23 cellular contexts compared by ENCODE assay signal in genomic region chr16:84794626-84795025, GRCh38. TPM values are rescaled to one million over a fixed set of nuclear protein-coding genes. Genes with fewer than 3 reads are reported as not detected.
DNase-seq lines count a peak whose midpoint lies in the region; TF ChIP-seq lines count a peak whose summit lies in the region.
"Had no signal": no experiment of that assay in that cellular context is flagged by ENCODE, and none has a peak within 500 bp of the region (broad histone marks: within the 10 kb centered on the region; RNA-seq: fewer than 3 reads in every experiment).

No MANE protein-coding gene starts in this region.

- no peaks in the 10 kb centered on the region for H3K36me3 Mint-ChIP-seq in chondrocyte (ENCODE audit: low read depth)
- H3K36me3 Mint-ChIP-seq in nephron progenitor cell (ENCODE audit: low read depth), result peaks cover 3% of the 10 kb centered on the region
- H3K36me3 Mint-ChIP-seq: neural progenitor cell had no signal

- H3K4me1 Mint-ChIP-seq in chondrocyte (ENCODE audit: low read depth), result peaks cover 20% of the 10 kb centered on the region
- peaks cover 12% of the 10 kb centered on the region for H3K4me1 Mint-ChIP-seq in nephron progenitor cell
- H3K4me1 Mint-ChIP-seq: activated naive CD4-positive, alpha-beta T cell treated with anti-CD3 and anti-CD28 coated beads, Interleukin-2, amount 50 U/mL, for 24 hours had no signal

- intact Hi-C loops in esophagus squamous epithelium (cut with DNase I) (no loop called here), testis (cut with DNase I; ENCODE audit: low total_unique reads) (no loop called here)

- no peaks in the 10 kb centered on the region for H3K27me3 Mint-ChIP-seq in chondrocyte (ENCODE audit: low read depth)
- H3K27me3 Mint-ChIP-seq in nephron progenitor cell (ENCODE audit: low read depth, poor library complexity), result peaks cover 7% of the 10 kb centered on the region
- H3K27me3 Mint-ChIP-seq: activated naive CD4-positive, alpha-beta T cell treated with anti-CD3 and anti-CD28 coated beads, Interleukin-2, amount 50 U/mL, for 24 hours had no signal

- H3K9me3 Mint-ChIP-seq in chondrocyte (ENCODE audit: low read depth) (no peaks in the 10 kb centered on the region), nephron progenitor cell (peaks cover 11% of the 10 kb centered on the region)
- H3K9me3 Mint-ChIP-seq: activated naive CD4-positive, alpha-beta T cell treated with anti-CD3 and anti-CD28 coated beads, Interleukin-2, amount 50 U/mL, for 24 hours; activated T-helper 1 cell treated with anti-CD3 and anti-CD28 coated beads, Interleukin-12 subunit alpha, Interleukin-12 subunit beta, Interleukin-2, Interleukin-4 antibody, amounts not matched to agents 30 ng/mL and 10 ng/mL and 1 ng/mL, durations not matched to agents 14 hours and 24 hours and 36 hours; CD4-positive, CD25-positive, alpha-beta regulatory T cell; neural progenitor cell had no signal

- peak overlapping the region in 1 of 4 donors; percentile 44 for H3K4me3 ChIP-seq in esophagus squamous epithelium
- H3K4me3 ChIP-seq in testis, result no peak overlapping the region
- H3K4me3 ChIP-seq: neural progenitor cell had no signal

- H3K9me3 ChIP-seq in esophagus squamous epithelium, result no peaks in the 10 kb centered on the region
- no peaks in the 10 kb centered on the region for H3K9me3 ChIP-seq in testis
- H3K9me3 ChIP-seq: SK-N-SH had no signal

- TF ChIP-seq CTCF in chondrocyte (IDR thresholded peaks at IDR 0.05), result no peak
- no peak for TF ChIP-seq CTCF in esophagus squamous epithelium (IDR thresholded peaks at IDR 0.05)
- TF ChIP-seq CTCF in nephron progenitor cell (IDR thresholded peaks at IDR 0.05), result no peak
- no peak for TF ChIP-seq CTCF in testis (IDR thresholded peaks at IDR 0.05)

- WGBS in esophagus squamous epithelium, 2 donors, result 83% methylated on average over 10 to 11 of the region's 19 CpGs
- whole genome bisulfite sequencing in testis, 2 donors, result 53 to 57% methylated on average over 16 to 19 of the region's 19 CpGs

- DNase-seq in chondrocyte (ENCODE audit: low spot score) (peak; percentile 81), esophagus squamous epithelium (lab: John Stamatoyannopoulos, UW) (no peak), nephron progenitor cell (no peak), testis (peak; percentile 34), NK-92 (lab: John Stamatoyannopoulos, UW; ENCODE audit: unreplicated experiment) (no peak), NCI-H1436 (lab: John Stamatoyannopoulos, UW) (no peak), putamen (ENCODE audit: low spot score) (no peak)
- DNase-seq in stimulated activated CD4-positive, alpha-beta T cell treated with anti-CD3 and anti-CD28 coated beads, Interleukin-12 subunit alpha, Interleukin-12 subunit beta, amount 100 ng/mL, for 4 hours, result no peak
- DNase-seq: activated CD4-positive, alpha-beta T cell treated with anti-CD3 and anti-CD28 coated beads for 48 hours; CD4-positive, CD25-positive, alpha-beta regulatory T cell; cerebellar nuclear complex; effector memory CD4-positive, alpha-beta T cell; GDM1; midbrain; NCI-H1417; NCI-H510A; SK-N-SH; stimulated activated CD4-positive, alpha-beta T cell treated with anti-CD3 and anti-CD28 coated beads, Interleukin-15, amount 100 ng/mL, for 24 hours; stimulated activated CD8-positive, alpha-beta memory T cell treated with anti-CD3 and anti-CD28 coated beads, Interleukin-4, amount 100 ng/mL, for 48 hours; T-helper 2 cell had no signal

- peaks cover 0 to 15% (median 0%) of the 10 kb centered on the region in 3 donors for H3K4me1 ChIP-seq in esophagus squamous epithelium
- peaks cover 12% of the 10 kb centered on the region for H3K4me1 ChIP-seq in testis
- H3K4me1 ChIP-seq: neural progenitor cell had no signal

- H3K4me3 Mint-ChIP-seq in chondrocyte (ENCODE audit: unreplicated experiment), result no peak overlapping the region
- no peak overlapping the region for H3K4me3 Mint-ChIP-seq in nephron progenitor cell
- H3K4me3 Mint-ChIP-seq: activated naive CD4-positive, alpha-beta T cell treated with anti-CD3 and anti-CD28 coated beads, Interleukin-2, amount 50 U/mL, for 24 hours; activated T-helper 1 cell treated with anti-CD3 and anti-CD28 coated beads, Interleukin-12 subunit alpha, Interleukin-12 subunit beta, Interleukin-2, Interleukin-4 antibody, amounts not matched to agents 30 ng/mL and 10 ng/mL and 1 ng/mL, durations not matched to agents 14 hours and 24 hours and 36 hours; CD4-positive, CD25-positive, alpha-beta regulatory T cell; neural progenitor cell had no signal

- no peak for TF ChIP-seq POLR2A in esophagus squamous epithelium (IDR thresholded peaks at IDR 0.05)
- TF ChIP-seq POLR2A in testis (IDR thresholded peaks at IDR 0.05), result no peak

- H3K27ac Mint-ChIP-seq in chondrocyte (ENCODE audit: unreplicated experiment), result no peak overlapping the region
- peak overlapping the region; percentile 69 for H3K27ac Mint-ChIP-seq in nephron progenitor cell
- H3K27ac Mint-ChIP-seq: activated naive CD4-positive, alpha-beta T cell treated with anti-CD3 and anti-CD28 coated beads, Interleukin-2, amount 50 U/mL, for 24 hours; activated T-helper 1 cell treated with anti-CD3 and anti-CD28 coated beads, Interleukin-12 subunit alpha, Interleukin-12 subunit beta, Interleukin-2, Interleukin-4 antibody, amounts not matched to agents 30 ng/mL and 10 ng/mL and 1 ng/mL, durations not matched to agents 14 hours and 24 hours and 36 hours; CD4-positive, CD25-positive, alpha-beta regulatory T cell; neural progenitor cell had no signal

- H3K27me3 ChIP-seq in esophagus squamous epithelium (no peaks in the 10 kb centered on the region), testis (no peaks in the 10 kb centered on the region)
- H3K27me3 ChIP-seq: neural progenitor cell had no signal

- H3K27ac ChIP-seq in esophagus squamous epithelium (peak overlapping the region; percentile 65 to 88 (median 82)), testis (peak overlapping the region; percentile 52 to 71)
- H3K27ac ChIP-seq: neural progenitor cell had no signal

- no peaks in the 10 kb centered on the region for H3K36me3 ChIP-seq in esophagus squamous epithelium
- no peaks in the 10 kb centered on the region for H3K36me3 ChIP-seq in testis (ENCODE audit: low read depth, missing control alignments)
- H3K36me3 ChIP-seq: neural progenitor cell had no signal

RNA-seq across cellular contexts. Expression of gene CRISPLD2, which starts 25.2 kb away (rescaled TPM):
- total RNA-seq in chondrocyte (1.7 to 12.1 TPM (median 11.7 TPM) in 3 replicates), esophagus squamous epithelium (100 to 1,000 TPM in 1 of 4 donors, 10 to 100 TPM in 2, 1 to 10 TPM in 1; 6.0 to 166 (median 24.2) TPM), testis (10 to 100 TPM; 47.7 to 59.6 TPM)
- polyA plus RNA-seq in testis (ENCODE audit: insufficient read depth, low read depth, low replicate concordance), result 48.8 TPM
- total RNA-seq: activated T-helper 1 cell treated with anti-CD3 and anti-CD28 coated beads, Interleukin-12 subunit alpha, Interleukin-12 subunit beta, Interleukin-2, Interleukin-4 antibody, amounts not matched to agents 30 ng/mL and 10 ng/mL and 1 ng/mL, durations not matched to agents 14 hours and 24 hours and 36 hours had no signal

Comparison
In these comparisons a context has a peak if more than half of its experiments do, and no peak if none do; other contexts are left out.
1. DNase-seq: peak in chondrocyte (single experiment) and testis (single experiment); none in esophagus squamous epithelium (single experiment), nephron progenitor cell (single experiment), stimulated activated CD4-positive, alpha-beta T cell treated with anti-CD3 and anti-CD28 coated beads, Interleukin-12 subunit alpha, Interleukin-12 subunit beta, amount 100 ng/mL, for 4 hours (single experiment), NK-92 (single experiment), NCI-H1436 (single experiment) and putamen (single experiment).